In genomic region chr11:11500744-11501487, GRCh38 we compare ENCODE assay signal across 16 cellular contexts.
DNase-seq lines count a peak whose midpoint lies in the region; ATAC-seq and TF ChIP-seq lines count a peak whose summit lies in the region.
"Had no signal": no experiment of that assay in that cellular context is flagged by ENCODE, and none has a peak within 500 bp of the region (broad histone marks: within the 10 kb centered on the region; RNA-seq: fewer than 3 reads in every experiment).

No MANE protein-coding gene starts in this region.

- TF ChIP-seq CTCF in endodermal cell (conservative IDR thresholded peaks at IDR 0.05) (no peak), sigmoid colon (IDR thresholded peaks at IDR 0.05) (no peak), lower lobe of right lung (IDR thresholded peaks at IDR 0.05) (no peak), type B pancreatic cell (conservative IDR thresholded peaks at IDR 0.05) (no peak)

- no peak overlapping the region for H3K9ac ChIP-seq in endodermal cell (ENCODE audit: extremely low read depth, low read length, poor library complexity, severe bottlenecking)

- no peaks in the 10 kb centered on the region for H3K9me3 Mint-ChIP-seq in endodermal cell
- no peaks in the 10 kb centered on the region for H3K9me3 Mint-ChIP-seq in type B pancreatic cell
- H3K9me3 Mint-ChIP-seq: HFFc6 had no signal

- peak; percentile 37 for DNase-seq in DMS79 treated with DMSO at 0.1 percent for 48 hours (lab: John Stamatoyannopoulos, UW)
- DNase-seq in NCI-H146 treated with DMSO at 0.1 percent for 48 hours (lab: John Stamatoyannopoulos, UW; ENCODE audit: unreplicated experiment), result peak; percentile 11
- peak; percentile 68 for DNase-seq in endodermal cell
- DNase-seq in sigmoid colon, result no peak
- no peak for DNase-seq in lower lobe of right lung
- DNase-seq in type B pancreatic cell (ENCODE audit: extremely low spot score, unreplicated experiment), result no peak
- DNase-seq: Caco-2, GOT3, HFFc6, NCI-H1048, NCI-H1930, NCI-H2171, NCI-H446 treated with DMSO at 0.1 percent for 48 hours had no signal

- no peaks in the 10 kb centered on the region for H3K9me3 ChIP-seq in endodermal cell (ENCODE audit: control insufficient read depth, low read length)
- no peaks in the 10 kb centered on the region for H3K9me3 ChIP-seq in sigmoid colon
- H3K9me3 ChIP-seq in lower lobe of right lung, result no peaks in the 10 kb centered on the region
- H3K9me3 ChIP-seq: Caco-2 had no signal

- H3K4me3 ChIP-seq in endodermal cell (ENCODE audit: low read length) (no peak overlapping the region), sigmoid colon (no peak overlapping the region), lower lobe of right lung (no peak overlapping the region)
- H3K4me3 ChIP-seq: SK-N-MC had no signal

- H3K4me1 ChIP-seq in endodermal cell (ENCODE audit: control insufficient read depth, insufficient read depth, low read length), result no peaks in the 10 kb centered on the region
- peaks cover 0 to 57% (median 38%) of the 10 kb centered on the region in 4 donors for H3K4me1 ChIP-seq in sigmoid colon
- peaks cover 23% of the 10 kb centered on the region for H3K4me1 ChIP-seq in lower lobe of right lung
- H3K4me1 ChIP-seq: Caco-2 had no signal

- H3K36me3 Mint-ChIP-seq in endodermal cell (ENCODE audit: low read depth) (no peaks in the 10 kb centered on the region), type B pancreatic cell (no peaks in the 10 kb centered on the region)

- 86 to 93% methylated on average over 4 to 9 of the region's 9 CpGs for WGBS in endodermal cell (ENCODE audit: insufficient coverage in 1 of 2, insufficient read length in 1 of 2), 2 experiments
- 68 to 83% methylated on average over 9 of the region's 9 CpGs for WGBS in sigmoid colon, 2 donors

- ATAC-seq in lower lobe of right lung (no peak), GM19455 (IDR thresholded peaks at IDR 0.05; ENCODE audit: unreplicated experiment) (no peak)
- ATAC-seq: Panc1 had no signal

- TF ChIP-seq POLR2A in sigmoid colon (IDR thresholded peaks at IDR 0.05), result no peak

- H3K27ac Mint-ChIP-seq in endodermal cell (no peak overlapping the region), type B pancreatic cell (no peak overlapping the region)
- H3K27ac Mint-ChIP-seq: HFFc6 had no signal

- H3K27me3 Mint-ChIP-seq in endodermal cell (ENCODE audit: insufficient read depth) (peaks cover 8% of the 10 kb centered on the region), type B pancreatic cell (peaks cover 20% of the 10 kb centered on the region)

- H3K27ac ChIP-seq in endodermal cell (ENCODE audit: low read depth, low read length) (no peak overlapping the region), sigmoid colon (peak overlapping the region in 3 of 4 donors; percentile 43 to 64 (median 64)), lower lobe of right lung (no peak overlapping the region)
- H3K27ac ChIP-seq: SK-N-MC had no signal

- H3K4me1 Mint-ChIP-seq in endodermal cell (peaks cover 15% of the 10 kb centered on the region), type B pancreatic cell (ENCODE audit: unreplicated experiment) (peaks cover 24% of the 10 kb centered on the region)

- H3K27me3 ChIP-seq in endodermal cell (ENCODE audit: control insufficient read depth, insufficient read depth, low read length, poor library complexity, severe bottlenecking) (no peaks in the 10 kb centered on the region), sigmoid colon (no peaks in the 10 kb centered on the region), lower lobe of right lung (ENCODE audit: low read depth) (no peaks in the 10 kb centered on the region)

- H3K36me3 ChIP-seq in endodermal cell (ENCODE audit: control insufficient read depth, insufficient read depth, low read length) (no peaks in the 10 kb centered on the region), sigmoid colon (no peaks in the 10 kb centered on the region), lower lobe of right lung (no peaks in the 10 kb centered on the region)

- intact Hi-C loops in sigmoid colon (cut with DNase I) (no loop called here), lower lobe of right lung (cut with DNase I) (no loop called here)

- no peak for TF ChIP-seq EP300 in sigmoid colon (IDR thresholded peaks at IDR 0.05)

- H3K4me3 Mint-ChIP-seq in endodermal cell (no peak overlapping the region), type B pancreatic cell (no peak overlapping the region)
- H3K4me3 Mint-ChIP-seq: HFFc6 had no signal

Comparison
In these comparisons a context has a peak if more than half of its experiments do, and no peak if none do; other contexts are left out.
1. DNase-seq: peak in DMS79 treated with DMSO at 0.1 percent for 48 hours (single experiment), NCI-H146 treated with DMSO at 0.1 percent for 48 hours (single experiment) and endodermal cell (single experiment); none in sigmoid colon (single experiment), lower lobe of right lung (single experiment) and type B pancreatic cell (single experiment).
2. H3K27ac ChIP-seq: peak in sigmoid colon (3 of 4); none in endodermal cell (single experiment) and lower lobe of right lung (single experiment).